28 cellular contexts compared by ENCODE assay signal in genomic region chr13:89584058-89584457, GRCh38.
DNase-seq lines count a peak whose midpoint lies in the region; TF ChIP-seq lines count a peak whose summit lies in the region.
"Had no signal": no experiment of that assay in that cellular context is flagged by ENCODE, and none has a peak within 500 bp of the region (broad histone marks: within the 10 kb centered on the region; RNA-seq: fewer than 3 reads in every experiment).

No MANE protein-coding gene starts in this region.

- no peak for TF ChIP-seq CTCF in astrocyte of the spinal cord (IDR thresholded peaks at IDR 0.05; ENCODE audit: low read depth, low read length)

- H3K9me3 ChIP-seq in Karpas-422 (ENCODE audit: low read length) = no peaks in the 10 kb centered on the region
- H3K9me3 ChIP-seq: esophagus squamous epithelium, mucosa of descending colon, upper lobe of left lung had no signal

- no peaks in the 10 kb centered on the region for H3K9me2 ChIP-seq in Karpas-422 (replicated peaks; ENCODE audit: insufficient read depth, low read length)

- H3K9me3 Mint-ChIP-seq in activated T-helper 2 cell treated with anti-CD3 and anti-CD28 coated beads, Interferon-gamma antibody, Interleukin-2, Interleukin-4, amounts not matched to agents 10 μg/mL and 5 μg/mL and 100 μg/mL, durations not matched to agents 14 hours and 24 hours and 36 hours = peaks cover 24% of the 10 kb centered on the region
- H3K9me3 Mint-ChIP-seq: nephron progenitor cell had no signal

- H3K27me3 ChIP-seq in Karpas-422 (ENCODE audit: low read length) = no peaks in the 10 kb centered on the region
- H3K27me3 ChIP-seq: esophagus squamous epithelium, upper lobe of left lung had no signal

- H3K4me1 Mint-ChIP-seq in activated T-helper 2 cell treated with anti-CD3 and anti-CD28 coated beads, Interferon-gamma antibody, Interleukin-2, Interleukin-4, amounts not matched to agents 10 μg/mL and 5 μg/mL and 100 μg/mL, durations not matched to agents 14 hours and 24 hours and 36 hours (ENCODE audit: low read depth) = no peaks in the 10 kb centered on the region
- H3K4me1 Mint-ChIP-seq: CD14-positive monocyte, nephron progenitor cell had no signal

- H3K9ac ChIP-seq in Karpas-422 (ENCODE audit: low read length) = no peak overlapping the region

- H3K36me3 ChIP-seq in Karpas-422 (ENCODE audit: insufficient read depth, low read length) = no peaks in the 10 kb centered on the region
- H3K36me3 ChIP-seq: esophagus squamous epithelium, upper lobe of left lung had no signal

- H3K4me3 ChIP-seq in Karpas-422 (ENCODE audit: low read length) = no peak overlapping the region
- no peak overlapping the region for H3K4me3 ChIP-seq in astrocyte of the spinal cord (ENCODE audit: low read depth, low read length)
- no peak overlapping the region for H3K4me3 ChIP-seq in skeletal muscle cell (ENCODE audit: low read depth, low read length)
- H3K4me3 ChIP-seq: esophagus squamous epithelium, mucosa of descending colon, PC-9, upper lobe of left lung had no signal

- H4K20me1 ChIP-seq in Karpas-422 (ENCODE audit: insufficient read depth, low read depth, low read length) = no peaks in the 10 kb centered on the region

- H3K4me1 ChIP-seq in Karpas-422 (ENCODE audit: low read length) = no peaks in the 10 kb centered on the region
- H3K4me1 ChIP-seq: esophagus squamous epithelium, upper lobe of left lung had no signal

- no peaks in the 10 kb centered on the region for H3K36me3 Mint-ChIP-seq in activated T-helper 2 cell treated with anti-CD3 and anti-CD28 coated beads, Interferon-gamma antibody, Interleukin-2, Interleukin-4, amounts not matched to agents 10 μg/mL and 5 μg/mL and 100 μg/mL, durations not matched to agents 14 hours and 24 hours and 36 hours (ENCODE audit: low read depth)
- H3K36me3 Mint-ChIP-seq: CD14-positive monocyte had no signal

- H3K27ac ChIP-seq in Karpas-422 (ENCODE audit: low read length) = no peak overlapping the region
- H3K27ac ChIP-seq: esophagus squamous epithelium, PC-9, upper lobe of left lung, VCaP had no signal

- no peaks in the 10 kb centered on the region for H3K27me3 Mint-ChIP-seq in activated T-helper 2 cell treated with anti-CD3 and anti-CD28 coated beads, Interferon-gamma antibody, Interleukin-2, Interleukin-4, amounts not matched to agents 10 μg/mL and 5 μg/mL and 100 μg/mL, durations not matched to agents 14 hours and 24 hours and 36 hours (ENCODE audit: low read depth)

- no peak overlapping the region for H3K27ac Mint-ChIP-seq in activated T-helper 2 cell treated with anti-CD3 and anti-CD28 coated beads, Interferon-gamma antibody, Interleukin-2, Interleukin-4, amounts not matched to agents 10 μg/mL and 5 μg/mL and 100 μg/mL, durations not matched to agents 14 hours and 24 hours and 36 hours
- H3K27ac Mint-ChIP-seq: CD14-positive monocyte, nephron progenitor cell had no signal

- H2AFZ ChIP-seq in Karpas-422 (ENCODE audit: low read length) = peak overlapping the region; percentile 94
- H2AFZ ChIP-seq: PC-9 had no signal

- DNase-seq in Karpas-422 = no peak
- peak; percentile 25 for DNase-seq in astrocyte of the spinal cord (ENCODE audit: low read depth, low spot score)
- peak; percentile 4 for DNase-seq in fibroblast of the conjunctiva (ENCODE audit: low read depth)
- DNase-seq in skeletal muscle cell (ENCODE audit: low read depth) = peak; percentile 3
- no peak for DNase-seq in activated T-helper 2 cell treated with anti-CD3 and anti-CD28 coated beads, Interferon-gamma antibody, Interleukin-2, Interleukin-4, amounts not matched to agents 10 μg/mL and 5 μg/mL and 100 μg/mL, durations not matched to agents 14 hours and 24 hours and 36 hours (ENCODE audit: low spot score)
- DNase-seq in stimulated activated naive CD4-positive, alpha-beta T cell treated with Interleukin-2 at 50 U/mL for 16 hours (lab: John Stamatoyannopoulos, UW) = no peak
- DNase-seq in NCI-H2029 (lab: John Stamatoyannopoulos, UW) = no peak
- DNase-seq: activated CD4-positive, alpha-beta T cell treated with anti-CD3 and anti-CD28 coated beads for 4 hours; activated CD8-positive, alpha-beta memory T cell treated with anti-CD3 and anti-CD28 coated beads for 24 hours; activated effector memory CD4-positive, alpha-beta T cell treated with anti-CD3 and anti-CD28 coated beads, Interleukin-2, amount 50 U/mL, for 16 hours; Calu3; cortex of kidney; esophagus squamous epithelium; islet precursor cell; mucosa of descending colon; NCI-H1694; NCI-H2171 treated with DMSO at 0.1 percent for 48 hours; nephron progenitor cell; PC-9; right cardiac atrium; Right ventricle myocardium superior; stimulated activated CD4-positive, alpha-beta T cell treated with anti-CD3 and anti-CD28 coated beads, Interleukin-4, amount 100 ng/mL, for 1 hour; substantia nigra; SW 1271; T-helper 9 cell; upper lobe of left lung had no signal

- no peaks in the 10 kb centered on the region for H3K79me2 ChIP-seq in Karpas-422 (ENCODE audit: low read length)

- H3K4me2 ChIP-seq in Karpas-422 (ENCODE audit: low read depth, low read length, poor library complexity, severe bottlenecking) = no peak overlapping the region
- H3K4me2 ChIP-seq: PC-9 had no signal

- H3K4me3 Mint-ChIP-seq in activated T-helper 2 cell treated with anti-CD3 and anti-CD28 coated beads, Interferon-gamma antibody, Interleukin-2, Interleukin-4, amounts not matched to agents 10 μg/mL and 5 μg/mL and 100 μg/mL, durations not matched to agents 14 hours and 24 hours and 36 hours (ENCODE audit: low read depth) = no peak overlapping the region
- H3K4me3 Mint-ChIP-seq: CD14-positive monocyte, nephron progenitor cell had no signal

- intact Hi-C loops in activated T-helper 2 cell treated with anti-CD3 and anti-CD28 coated beads, Interferon-gamma antibody, Interleukin-2, Interleukin-4, amounts not matched to agents 10 μg/mL and 5 μg/mL and 100 μg/mL, durations not matched to agents 14 hours and 24 hours and 36 hours (cut with micrococcal nuclease) = no loop called here

- in situ Hi-C loops in astrocyte of the spinal cord (cut with HindIII; ENCODE audit: low sequenced_read_pairs) = no loop called here

Comparison
In these comparisons a context has a peak if more than half of its experiments do, and no peak if none do; other contexts are left out.
1. DNase-seq: peak in astrocyte of the spinal cord (single experiment), fibroblast of the conjunctiva (single experiment) and skeletal muscle cell (single experiment); none in Karpas-422 (single experiment), activated T-helper 2 cell treated with anti-CD3 and anti-CD28 coated beads, Interferon-gamma antibody, Interleukin-2, Interleukin-4, amounts not matched to agents 10 μg/mL and 5 μg/mL and 100 μg/mL, durations not matched to agents 14 hours and 24 hours and 36 hours (single experiment), stimulated activated naive CD4-positive, alpha-beta T cell treated with Interleukin-2 at 50 U/mL for 16 hours (single experiment) and NCI-H2029 (single experiment).